Comparison of ENCODE assay signal across 9 cellular contexts in genomic region chr1:159867322-159868064, GRCh38. TPM values are rescaled to one million over a fixed set of nuclear protein-coding genes. Genes with fewer than 3 reads are reported as not detected.
DNase-seq lines count a peak whose midpoint lies in the region; ATAC-seq and TF ChIP-seq lines count a peak whose summit lies in the region.
"Had no signal": no experiment of that assay in that cellular context is flagged by ENCODE, and none has a peak within 500 bp of the region (broad histone marks: within the 10 kb centered on the region; RNA-seq: fewer than 3 reads in every experiment).

No MANE protein-coding gene starts in this region.

- TF ChIP-seq CTCF in KMS-11 (conservative IDR thresholded peaks at IDR 0.05; ENCODE audit: low read depth, low read length), result no peak
- no peak for TF ChIP-seq CTCF in gastroesophageal sphincter (IDR thresholded peaks at IDR 0.05)
- no peak for TF ChIP-seq CTCF in retinal pigment epithelial cell (conservative IDR thresholded peaks at IDR 0.05; ENCODE audit: low read depth, low read length)
- TF ChIP-seq CTCF in natural killer cell (IDR thresholded peaks at IDR 0.05), result no peak
- TF ChIP-seq CTCF in Caco-2 (IDR thresholded peaks at IDR 0.05; ENCODE audit: insufficient read depth in 1 of 2, low read depth in 1 of 2, low read length in 1 of 2, severe bottlenecking in 1 of 2, unreplicated experiment in 1 of 2), result no peak

- no peak for TF ChIP-seq EP300 in gastroesophageal sphincter (IDR thresholded peaks at IDR 0.05)

- no peaks in the 10 kb centered on the region for H4K20me1 ChIP-seq in KMS-11 (ENCODE audit: insufficient read depth)

- POLR2A ChIA-PET in Caco-2 (lab: Charles Lee), result no interaction called here

- H3K4me3 Mint-ChIP-seq in natural killer cell, result no peak overlapping the region
- no peak overlapping the region for H3K4me3 Mint-ChIP-seq in Caco-2 (ENCODE audit: unreplicated experiment)

- H3K27me3 ChIP-seq in KMS-11 (ENCODE audit: insufficient read depth, low read depth) (no peaks in the 10 kb centered on the region), gastroesophageal sphincter (peaks cover 28% of the 10 kb centered on the region), Caco-2 (replicated peaks; ENCODE audit: control insufficient read depth, insufficient read depth, low read length) (no peaks in the 10 kb centered on the region; the same call in 1 of the 2 replicates)

- no peak for TF ChIP-seq POLR2A in gastroesophageal sphincter (IDR thresholded peaks at IDR 0.05)

- H2AFZ ChIP-seq in KMS-11 (ENCODE audit: low read depth), result no peak overlapping the region

- intact Hi-C loops in natural killer cell (cut with micrococcal nuclease), result no loop called here
- intact Hi-C loops in Caco-2 (cut with micrococcal nuclease; ENCODE audit: unreplicated experiment), result no loop called here

- H3K79me2 ChIP-seq in KMS-11 (ENCODE audit: insufficient read depth, low read depth), result no peaks in the 10 kb centered on the region

- DNase-seq in NCI-H748 treated with DMSO at 0.1 percent for 48 hours (lab: John Stamatoyannopoulos, UW) (peak; percentile 68), retinal pigment epithelial cell (ENCODE audit: low read depth) (peak; percentile 75), NOMO-1 (lab: John Stamatoyannopoulos, UW; ENCODE audit: unreplicated experiment in 2 of 2) (no peak), natural killer cell (no peak), Caco-2 (no peak)

- no peak overlapping the region for H3K9ac ChIP-seq in KMS-11

- no peak overlapping the region for H3K27ac Mint-ChIP-seq in natural killer cell
- H3K27ac Mint-ChIP-seq in Caco-2 (ENCODE audit: unreplicated experiment), result no peak overlapping the region

- H3K9me3 Mint-ChIP-seq in natural killer cell (no peaks in the 10 kb centered on the region), Caco-2 (ENCODE audit: unreplicated experiment) (no peaks in the 10 kb centered on the region)

- peaks cover 6 to 17% of the 10 kb centered on the region in 2 donors for H3K27me3 Mint-ChIP-seq in natural killer cell (ENCODE audit: low read depth in 2 of 2)
- no peaks in the 10 kb centered on the region for H3K27me3 Mint-ChIP-seq in Caco-2 (ENCODE audit: insufficient read depth, unreplicated experiment)

- ATAC-seq in gastroesophageal sphincter (peak; percentile 63), natural killer cell (no peak), HG03378 (IDR thresholded peaks at IDR 0.05; ENCODE audit: unreplicated experiment) (no peak)

- 6 to 31% methylated on average over 6 to 7 of the region's 13 CpGs for WGBS in gastroesophageal sphincter (ENCODE audit: low coverage in 1 of 2), 2 donors

- peak overlapping the region; percentile 71; the same call in 1 of the 2 replicates for H3K4me2 ChIP-seq in KMS-11

- H3K27ac ChIP-seq in KMS-11, result no peak overlapping the region; the same call in 1 of the 2 replicates
- peak overlapping the region in 2 of 4 donors; percentile 30 to 34 for H3K27ac ChIP-seq in gastroesophageal sphincter

- H3K9me3 ChIP-seq in gastroesophageal sphincter, result no peaks in the 10 kb centered on the region
- no peaks in the 10 kb centered on the region for H3K9me3 ChIP-seq in Caco-2

- H3K4me3 ChIP-seq in KMS-11 (IDR thresholded peaks at IDR 0.05; ENCODE audit: insufficient read depth, low read depth, low read length), result no peak overlapping the region
- H3K4me3 ChIP-seq in gastroesophageal sphincter, result no peak overlapping the region
- no peak overlapping the region for H3K4me3 ChIP-seq in retinal pigment epithelial cell (ENCODE audit: low read length)
- H3K4me3 ChIP-seq in Caco-2 (ENCODE audit: low read depth, low read length), result no peak overlapping the region

- peaks cover 0 to 17% of the 10 kb centered on the region in 2 donors for H3K4me1 Mint-ChIP-seq in natural killer cell
- H3K4me1 Mint-ChIP-seq in Caco-2 (ENCODE audit: low read depth, unreplicated experiment), result no peaks in the 10 kb centered on the region

- CTCF ChIA-PET in Caco-2 (lab: Charles Lee), result no interaction called here

- H3K36me3 Mint-ChIP-seq in natural killer cell (no peaks in the 10 kb centered on the region), Caco-2 (ENCODE audit: insufficient read depth, unreplicated experiment) (no peaks in the 10 kb centered on the region)

- BruUV-seq in Caco-2 (replicated peaks; lab: Mats Ljungman, UMichigan), result no TSS peak

- H3K4me1 ChIP-seq in KMS-11 (ENCODE audit: low read depth, poor library complexity, severe bottlenecking), result peaks cover 31% of the 10 kb centered on the region
- peaks cover 0 to 17% (median 6%) of the 10 kb centered on the region in 3 donors for H3K4me1 ChIP-seq in gastroesophageal sphincter
- no peaks in the 10 kb centered on the region for H3K4me1 ChIP-seq in Caco-2

- no peaks in the 10 kb centered on the region for H3K36me3 ChIP-seq in KMS-11 (ENCODE audit: insufficient read depth)
- H3K36me3 ChIP-seq in gastroesophageal sphincter, result no peaks in the 10 kb centered on the region
- H3K36me3 ChIP-seq in Caco-2 (ENCODE audit: control insufficient read depth, insufficient read depth, low read length), result no peaks in the 10 kb centered on the region

RNA-seq across cellular contexts. Expression of gene VSIG8, which starts 5.0 kb away (rescaled TPM):
- not detected for total RNA-seq in gastroesophageal sphincter
- not detected for total RNA-seq in natural killer cell
- total RNA-seq in Caco-2 (2022), result not detected in 2 replicates
- total RNA-seq: OCI-LY7 had no signal

RNA-seq across cellular contexts. Expression of gene CFAP45, which starts 32.5 kb away (rescaled TPM):
- total RNA-seq in gastroesophageal sphincter (under 1 TPM in 2 of 4 donors, not detected in 2; 0.27 to 0.81 TPM), natural killer cell (1 to 10 TPM; 1.3 to 5.0 (median 1.6) TPM), Caco-2 (2022) (1.1 and 1.5 TPM in 2 replicates)

RNA-seq across cellular contexts. Expression of gene SLAMF8, which starts 40.8 kb away (rescaled TPM):
- total RNA-seq in gastroesophageal sphincter (1 to 10 TPM in 3 of 4 donors, not detected in 1; 1.4 to 4.3 (median 4.2) TPM), natural killer cell (1 to 10 TPM in 2 of 3 donors, under 1 TPM in 1; 0.64 to 4.4 (median 2.8) TPM), Caco-2 (2022) (not detected in 2 replicates)
- total RNA-seq: OCI-LY7 had no signal

RNA-seq across cellular contexts. Expression of gene TAGLN2, which starts 57.8 kb away (rescaled TPM):
- total RNA-seq in gastroesophageal sphincter (100 to 1,000 TPM in 3 of 4 donors, 10 to 100 TPM in 1; 75.3 to 239 (median 217) TPM), natural killer cell (100 to 1,000 TPM; 344 to 394 (median 358) TPM), Caco-2 (2022) (518 and 531 TPM in 2 replicates)

Comparison
In these comparisons a context has a peak if more than half of its experiments do, and no peak if none do; other contexts are left out.
1. DNase-seq: peak in NCI-H748 treated with DMSO at 0.1 percent for 48 hours (single experiment) and retinal pigment epithelial cell (single experiment); none in NOMO-1 (0 of 2), natural killer cell (single experiment) and Caco-2 (0 of 2).